In genomic region chr1:203643213-203644045, GRCh38 we compare ENCODE assay signal across 10 cellular contexts. TPM values are rescaled to one million over a fixed set of nuclear protein-coding genes. Genes with fewer than 3 reads are reported as not detected.
DNase-seq lines count a peak whose midpoint lies in the region; ATAC-seq and TF ChIP-seq lines count a peak whose summit lies in the region.
"Had no signal": no experiment of that assay in that cellular context is flagged by ENCODE, and none has a peak within 500 bp of the region (broad histone marks: within the 10 kb centered on the region; RNA-seq: fewer than 3 reads in every experiment).

No MANE protein-coding gene starts in this region.

- intact Hi-C loops in psoas muscle (cut with DNase I) = loop anchor here in 1 of 2 donors (5.0 kb wide), 1 partner anchor 44 kb away; no protein-coding TSS in a partner anchor

- H3K4me1 ChIP-seq in SJSA1 (replicated peaks) (peaks cover 54% of the 10 kb centered on the region), fibroblast of lung (ENCODE audit: control insufficient read depth, extremely low read depth, insufficient read depth, low read length) (peaks cover 30% of the 10 kb centered on the region), psoas muscle (peaks cover 9% of the 10 kb centered on the region)

- H3K9ac ChIP-seq in fibroblast of lung (ENCODE audit: insufficient read depth, low read length) = no peak overlapping the region

- DNase-seq in EH (ENCODE audit: low read depth) = peak; percentile 70
- peak; percentile 63 to 71 for DNase-seq in SJSA1 (ENCODE audit: low read depth in 1 of 2, low spot score in 2 of 2)
- peak in 1 of 2 donors; percentile 86 for DNase-seq in fibroblast of lung (ENCODE audit: low read depth in 2 of 2)
- DNase-seq in psoas muscle = no peak
- DNase-seq in left lobe of liver (ENCODE audit: low spot score) = no peak
- DNase-seq in SK-N-DZ (ENCODE audit: low spot score) = no peak
- no peak for DNase-seq in T-helper 2 cell
- DNase-seq: activated naive CD4-positive, alpha-beta T cell treated with anti-CD3 and anti-CD28 coated beads, Interleukin-2, amount 10 ng/mL, durations not matched to agents 7 days and 5 days had no signal

- H3K36me3 ChIP-seq in SJSA1 (peaks cover 31% of the 10 kb centered on the region), fibroblast of lung (ENCODE audit: control insufficient read depth, insufficient read depth, low read length) (peaks cover 4% of the 10 kb centered on the region), psoas muscle (ENCODE audit: insufficient read depth in 1 of 2, low read depth in 1 of 2) (no peaks in the 10 kb centered on the region)
- H3K36me3 ChIP-seq: neutrophil had no signal

- ATAC-seq in psoas muscle = peak in 1 of 4 donors; percentile 17
- no peak for ATAC-seq in left lobe of liver
- no peak for ATAC-seq in GM21360 (IDR thresholded peaks at IDR 0.05; ENCODE audit: unreplicated experiment)

- no peaks in the 10 kb centered on the region for H4K20me1 ChIP-seq in fibroblast of lung (ENCODE audit: control insufficient read depth, extremely low read depth, insufficient read depth, low read length)

- peaks cover 97% of the 10 kb centered on the region for H3K79me2 ChIP-seq in fibroblast of lung (ENCODE audit: control insufficient read depth, insufficient read depth, low read length)

- no peak overlapping the region for H3K4me3 ChIP-seq in SJSA1
- H3K4me3 ChIP-seq in fibroblast of lung (replicated peaks in 1 of 4; ENCODE audit: control extremely low read depth in 1 of 4, insufficient read depth in 1 of 4, low read depth in 3 of 4, low read length in 4 of 4) = no peak overlapping the region
- H3K4me3 ChIP-seq in psoas muscle = no peak overlapping the region

- no peak for TF ChIP-seq CTCF in fibroblast of lung (conservative IDR thresholded peaks at IDR 0.05 in 1 of 2, IDR thresholded peaks at IDR 0.05 in 1 of 2; ENCODE audit: low read depth in 1 of 2, low read length in 2 of 2)
- no peak for TF ChIP-seq CTCF in psoas muscle (IDR thresholded peaks at IDR 0.05)

- WGBS in psoas muscle, 3 donors = 57 to 67% (median 62%) methylated on average over 10 of the region's 10 CpGs

- H3K27me3 ChIP-seq in SJSA1 (replicated peaks) = no peaks in the 10 kb centered on the region
- no peaks in the 10 kb centered on the region for H3K27me3 ChIP-seq in fibroblast of lung (ENCODE audit: control insufficient read depth, insufficient read depth, low read length)
- H3K27me3 ChIP-seq in psoas muscle (ENCODE audit: insufficient read depth in 3 of 3, low read length in 2 of 3) = no peaks in the 10 kb centered on the region
- H3K27me3 ChIP-seq: neutrophil had no signal

- peak overlapping the region; percentile 88 for H3K27ac ChIP-seq in SJSA1
- H3K27ac ChIP-seq in fibroblast of lung (ENCODE audit: insufficient read depth, low read length) = peak overlapping the region; percentile 79
- H3K27ac ChIP-seq in psoas muscle = peak overlapping the region; percentile 31
- H3K27ac ChIP-seq: neutrophil had no signal

- H2AFZ ChIP-seq in fibroblast of lung (ENCODE audit: low read length) = no peak overlapping the region

- peak overlapping the region; percentile 33 for H3K4me2 ChIP-seq in fibroblast of lung (ENCODE audit: extremely low read depth, insufficient read depth, low read length)

- H3K9me3 ChIP-seq in SJSA1 (replicated peaks) (no peaks in the 10 kb centered on the region), fibroblast of lung (ENCODE audit: control insufficient read depth, insufficient read depth, low read depth, low read length) (no peaks in the 10 kb centered on the region), psoas muscle (no peaks in the 10 kb centered on the region)
- H3K9me3 ChIP-seq: neutrophil had no signal

RNA-seq across cellular contexts. Expression of gene ATP2B4, which starts 16.8 kb away (rescaled TPM):
- 67.1 and 80.5 TPM in 2 replicates for total RNA-seq in SJSA1 (2014; rRNA removed; shearing (Covaris generic))
- total RNA-seq in fibroblast of lung = 143 and 302 TPM in 2 replicates
- polyA plus RNA-seq in fibroblast of lung = 265 and 328 TPM in 2 replicates
- 168 and 218 TPM in 2 replicates for polyA plus RNA-seq in fibroblast of lung (2012)
- polyA minus RNA-seq in fibroblast of lung (ENCODE audit: low replicate concordance) = 583 and 648 TPM in 2 replicates
- total RNA-seq in psoas muscle = 10 to 100 TPM; 18.6 to 29.6 (median 27.9) TPM
- polyA plus RNA-seq in psoas muscle = 10 to 100 TPM; 12.2 to 26.6 (median 15.6) TPM
- total RNA-seq in left lobe of liver = 9.9 TPM
- 0.83 and 0.96 TPM in 2 replicates for polyA plus RNA-seq in SK-N-DZ (2014; cell fraction: cytosol; rRNA removed)
- 0.80 and 0.92 TPM in 2 replicates for polyA plus RNA-seq in SK-N-DZ (2014; cell fraction: nucleus; rRNA removed)

Comparison
In these comparisons a context has a peak if more than half of its experiments do, and no peak if none do; other contexts are left out.
1. DNase-seq: peak in EH (single experiment) and SJSA1 (2 of 2); none in psoas muscle (0 of 2), left lobe of liver (single experiment), SK-N-DZ (single experiment) and T-helper 2 cell (0 of 5).
2. H3K27ac ChIP-seq: peak in every context shown above with its lines; median percentile 88 in SJSA1; 79 in fibroblast of lung; 31 in psoas muscle.